In the genomic region with DNA sequence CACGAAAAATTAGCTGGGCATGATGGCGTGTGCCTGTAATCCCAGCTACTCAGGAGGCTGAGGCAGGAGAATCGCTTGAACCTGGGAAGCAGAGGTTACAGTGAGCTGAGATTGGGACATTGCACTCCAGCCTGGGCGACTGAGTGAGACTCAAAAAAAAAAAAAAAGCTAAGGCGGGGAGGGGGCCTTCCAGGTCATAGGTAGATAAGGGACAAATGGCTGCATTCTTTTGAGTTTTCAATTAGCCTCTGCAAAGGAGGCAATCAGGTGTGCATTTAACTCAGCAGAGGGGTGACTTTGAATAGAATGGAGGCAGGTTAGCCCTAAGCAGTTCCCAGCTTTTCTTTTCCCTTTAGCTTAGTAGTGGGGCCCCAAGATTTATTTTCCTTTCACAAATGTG, we compare ENCODE assay signal across 8 cellular contexts.
DNase-seq lines count a peak whose midpoint lies in the region; ATAC-seq and TF ChIP-seq lines count a peak whose summit lies in the region.

No MANE protein-coding gene starts in this region.

- H3K27me3 ChIP-seq in WERI-Rb-1 (ENCODE audit: insufficient read depth, low read depth, severe bottlenecking) (no peaks in the 10 kb centered on the region), iPS-15b (ENCODE audit: control insufficient read depth, insufficient read depth, low read length) (no peaks in the 10 kb centered on the region)

- H3K9me3 ChIP-seq in WERI-Rb-1 (ENCODE audit: severe bottlenecking) (no peaks in the 10 kb centered on the region), iPS-15b (ENCODE audit: control insufficient read depth, insufficient read depth, low read length) (peaks cover 2% of the 10 kb centered on the region)

- H3K27ac ChIP-seq in WERI-Rb-1 = peak overlapping the region; percentile 90

- TF ChIP-seq CTCF in WERI-Rb-1 (IDR thresholded peaks at IDR 0.05; ENCODE audit: low read depth, low read length) = no peak

- H3K36me3 Mint-ChIP-seq in stimulated activated naive B cell treated with anti-CD40 and anti-IgM and Interleukin-4, amounts not matched to agents 10 μg/mL and 1 μg/mL and 100 μg/mL, for 72 hours = peaks cover 3 to 7% of the 10 kb centered on the region in 2 donors

- H3K4me3 Mint-ChIP-seq in stimulated activated naive B cell treated with anti-CD40 and anti-IgM and Interleukin-4, amounts not matched to agents 10 μg/mL and 1 μg/mL and 100 μg/mL, for 72 hours = peak overlapping the region; percentile 27 to 72

- H3K4me1 Mint-ChIP-seq in stimulated activated naive B cell treated with anti-CD40 and anti-IgM and Interleukin-4, amounts not matched to agents 10 μg/mL and 1 μg/mL and 100 μg/mL, for 72 hours = peaks cover 12 to 22% of the 10 kb centered on the region in 2 donors

- H3K27ac Mint-ChIP-seq in stimulated activated naive B cell treated with anti-CD40 and anti-IgM and Interleukin-4, amounts not matched to agents 10 μg/mL and 1 μg/mL and 100 μg/mL, for 72 hours = no peak overlapping the region

- DNase-seq in NCI-H1105 treated with DMSO at 0.1 percent for 48 hours (lab: John Stamatoyannopoulos, UW) = peak; percentile 32
- no peak for DNase-seq in NCI-H1105 (lab: John Stamatoyannopoulos, UW)
- DNase-seq in WERI-Rb-1 = no peak
- no peak for DNase-seq in stimulated activated naive B cell treated with anti-CD40 and anti-IgM and Interleukin-4, amounts not matched to agents 10 μg/mL and 1 μg/mL and 100 μg/mL, for 72 hours
- DNase-seq in NCI-H2081 treated with DMSO at 0.1 percent for 48 hours (lab: John Stamatoyannopoulos, UW) = no peak
- DNase-seq in superior temporal gyrus (ENCODE audit: extremely low spot score) = no peak

- no peak overlapping the region for H3K9ac ChIP-seq in iPS-15b (ENCODE audit: low read depth, low read length)

- H3K4me3 ChIP-seq in WERI-Rb-1 (ENCODE audit: low read depth, low read length) (peak overlapping the region; percentile 52), iPS-15b (ENCODE audit: low read depth, low read length) (peak overlapping the region; percentile 50)

- no peak for ATAC-seq in stimulated activated naive B cell treated with anti-CD40 and anti-IgM and Interleukin-4, amounts not matched to agents 10 μg/mL and 1 μg/mL and 100 μg/mL, for 72 hours (replicated peaks)
- ATAC-seq in HG03439 (IDR thresholded peaks at IDR 0.05; ENCODE audit: unreplicated experiment) = no peak

- peaks cover 9 to 12% of the 10 kb centered on the region in 2 donors for H3K27me3 Mint-ChIP-seq in stimulated activated naive B cell treated with anti-CD40 and anti-IgM and Interleukin-4, amounts not matched to agents 10 μg/mL and 1 μg/mL and 100 μg/mL, for 72 hours

- H3K4me1 ChIP-seq in iPS-15b (ENCODE audit: control insufficient read depth, insufficient read depth, low read length) = peaks cover 9% of the 10 kb centered on the region

- peaks cover 17% of the 10 kb centered on the region for H3K36me3 ChIP-seq in WERI-Rb-1
- H3K36me3 ChIP-seq in iPS-15b (ENCODE audit: control insufficient read depth, insufficient read depth, low read length) = peaks cover 5% of the 10 kb centered on the region

- H3K9me3 Mint-ChIP-seq in stimulated activated naive B cell treated with anti-CD40 and anti-IgM and Interleukin-4, amounts not matched to agents 10 μg/mL and 1 μg/mL and 100 μg/mL, for 72 hours = peaks cover 0 to 2% of the 10 kb centered on the region in 2 donors
